8 cellular contexts compared by ENCODE assay signal in the genomic region with DNA sequence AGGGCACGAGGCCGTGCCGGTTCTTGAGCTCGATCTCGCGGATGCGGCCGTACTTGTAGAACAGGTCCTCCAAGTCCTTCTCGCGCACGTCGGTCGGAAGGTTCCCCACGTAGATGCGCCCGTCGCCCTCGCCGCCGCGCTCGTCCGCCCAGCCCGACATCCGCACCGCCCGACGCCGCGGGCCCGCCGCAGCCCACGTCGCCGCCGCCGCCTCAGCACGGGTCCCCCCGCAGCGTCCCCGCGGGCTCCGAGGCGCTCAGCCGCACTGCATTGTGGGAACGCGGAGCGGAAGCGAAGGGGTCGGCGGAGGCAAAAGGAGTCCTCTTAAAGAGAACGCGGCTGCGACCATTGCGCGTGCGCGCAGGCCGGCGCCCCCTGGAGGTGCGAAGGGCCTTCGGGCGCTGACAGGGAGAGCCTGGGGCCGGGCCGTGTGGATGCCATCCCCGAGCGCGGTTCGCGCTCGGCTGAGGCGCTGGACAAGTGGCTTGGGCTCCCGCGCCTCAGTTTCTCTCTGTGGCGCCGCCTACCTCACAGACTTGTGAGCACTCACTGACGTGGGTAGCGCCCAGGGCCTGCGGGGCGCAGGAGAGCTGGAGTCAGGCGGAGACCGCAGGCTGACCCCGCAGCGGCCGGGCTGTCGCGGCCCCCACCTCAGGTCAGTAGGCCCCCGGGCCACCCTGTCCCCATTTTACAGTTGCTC.
DNase-seq lines count a peak whose midpoint lies in the region; ATAC-seq and TF ChIP-seq lines count a peak whose summit lies in the region.

Gene SRSF9, minus strand, starts transcription at position 299 of the 700 bp plus-strand sequence. Its CDS starts 139 bp downstream, at position 160.

- DNase-seq in AG09309 (ENCODE audit: low read depth) (peak; percentile 86), NCI-H345 (lab: John Stamatoyannopoulos, UW) (peak; percentile 96), islet precursor cell (peak; percentile 99)
- peak; percentile 93 to 97 (median 96) for DNase-seq in activated CD4-positive, CD25-positive, alpha-beta regulatory T cell (lab: John Stamatoyannopoulos, UW)
- DNase-seq in central memory CD4-positive, alpha-beta T cell: peak; percentile 97
- peak; percentile 93 to 96 (median 94) for DNase-seq in stimulated activated CD4-positive, alpha-beta T cell treated with anti-CD3 and anti-CD28 coated beads, Interleukin-12 subunit alpha, Interleukin-12 subunit beta, amount 100 ng/mL, for 48 hours (ENCODE audit: low read depth in 2 of 3, low spot score in 1 of 3)

- peak; percentile 84 for ATAC-seq in GM19023 (IDR thresholded peaks at IDR 0.05; ENCODE audit: unreplicated experiment)
- ATAC-seq in HG03280 (IDR thresholded peaks at IDR 0.05; ENCODE audit: unreplicated experiment): peak; percentile 92

- H3K4me3 ChIP-seq in AG09309 (ENCODE audit: control insufficient read depth, low read depth, low read length): peak within 1 kb of the TSS; percentile 75

- TF ChIP-seq CTCF in AG09309 (IDR thresholded peaks at IDR 0.05; ENCODE audit: control insufficient read depth, insufficient read depth, low read depth, low read length, missing control alignments): peak; percentile 88

Comparison
In these comparisons a context has a peak if more than half of its experiments do, and no peak if none do; other contexts are left out.
1. Peak in every context shown above with its lines: DNase-seq, ATAC-seq and H3K4me3 ChIP-seq.